1 cellular context compared by ENCODE assay signal in genomic region chr9:130693426-130694191, GRCh38.
TF ChIP-seq lines count a peak whose summit lies in the region.

Gene EXOSC2 (plus strand): TSS chr9:130693780. CDS start chr9:130693792, 12 bp downstream.

TF ChIP-seq in K562, 482 proteins besides CTCF, POLR2A, EP300 and RAD21 (continued from another document):
- no peak for TF ChIP-seq ZBTB11 (CRISPR knock-in tag; IDR thresholded peaks at IDR 0.05)
- peak; percentile 94 for TF ChIP-seq RB1 (IDR thresholded peaks at IDR 0.05; ENCODE audit: low read depth)
- no peak for TF ChIP-seq IRF2 (CRISPR knock-in tag; IDR thresholded peaks at IDR 0.05)
- TF ChIP-seq CBX5 (IDR thresholded peaks at IDR 0.05; ENCODE audit: borderline replicate concordance, low read depth) = no peak
- TF ChIP-seq POLR2H (tag; IDR thresholded peaks at IDR 0.05; ENCODE audit: low read depth) = peak; percentile 80
- no peak for TF ChIP-seq POU5F1 (IDR thresholded peaks at IDR 0.05; ENCODE audit: borderline replicate concordance, low read depth, low read length, partially characterized antibody)
- TF ChIP-seq RUNX1 (IDR thresholded peaks at IDR 0.05; ENCODE audit: low read depth) = no peak
- TF ChIP-seq ZSCAN32 (CRISPR knock-in tag; IDR thresholded peaks at IDR 0.05) = no peak
- TF ChIP-seq TRIM28 (IDR thresholded peaks at IDR 0.05) = no peak
- TF ChIP-seq HES1 (IDR thresholded peaks at IDR 0.05; ENCODE audit: low read depth) = no peak
- TF ChIP-seq NEUROD1 (IDR thresholded peaks at IDR 0.05; ENCODE audit: borderline replicate concordance, low read depth, low read length, partially characterized antibody) = no peak
- TF ChIP-seq CREBBP (IDR thresholded peaks at IDR 0.05; ENCODE audit: low read depth, low read length) = no peak
- TF ChIP-seq ZNF431 (CRISPR knock-in tag; IDR thresholded peaks at IDR 0.05) = peak; percentile 61; the same call in 1 of the 2 replicates
- no peak for TF ChIP-seq BRF1 (IDR thresholded peaks at IDR 0.05; ENCODE audit: borderline replicate concordance, extremely low read depth, insufficient read length)
- TF ChIP-seq CHD4 (IDR thresholded peaks at IDR 0.05; ENCODE audit: insufficient read depth, insufficient replicate concordance, low read depth, low read length, poor library complexity, severe bottlenecking) = no peak
- TF ChIP-seq ZBTB7A (IDR thresholded peaks at IDR 0.05; ENCODE audit: borderline replicate concordance, control insufficient read depth, low read depth, low read length) = no peak
- TF ChIP-seq CBFA2T3 (IDR thresholded peaks at IDR 0.05) = no peak
- peak; percentile 33; the same call in 1 of the 2 replicates for TF ChIP-seq GMEB1 (CRISPR knock-in tag; IDR thresholded peaks at IDR 0.05)
- no peak for TF ChIP-seq THAP7 (CRISPR knock-in tag; IDR thresholded peaks at IDR 0.05)
- no peak for TF ChIP-seq ZBTB5 (IDR thresholded peaks at IDR 0.05)
- no peak for TF ChIP-seq ZNF695 (CRISPR knock-in tag; IDR thresholded peaks at IDR 0.05)
- no peak for TF ChIP-seq BDP1 (IDR thresholded peaks at IDR 0.05; ENCODE audit: insufficient read depth, insufficient read length)
- peak in 1 of 2 experiments; percentile 58; a peak in 2 of 4 replicates for TF ChIP-seq CSDE1 (IDR thresholded peaks at IDR 0.05)
- TF ChIP-seq BRD4 (IDR thresholded peaks at IDR 0.05) = 0 out of 2 replicates have a peak, but pooled peaks have one; percentile 62
